ENCODE assay signal across 1 cellular context in the genomic region with DNA sequence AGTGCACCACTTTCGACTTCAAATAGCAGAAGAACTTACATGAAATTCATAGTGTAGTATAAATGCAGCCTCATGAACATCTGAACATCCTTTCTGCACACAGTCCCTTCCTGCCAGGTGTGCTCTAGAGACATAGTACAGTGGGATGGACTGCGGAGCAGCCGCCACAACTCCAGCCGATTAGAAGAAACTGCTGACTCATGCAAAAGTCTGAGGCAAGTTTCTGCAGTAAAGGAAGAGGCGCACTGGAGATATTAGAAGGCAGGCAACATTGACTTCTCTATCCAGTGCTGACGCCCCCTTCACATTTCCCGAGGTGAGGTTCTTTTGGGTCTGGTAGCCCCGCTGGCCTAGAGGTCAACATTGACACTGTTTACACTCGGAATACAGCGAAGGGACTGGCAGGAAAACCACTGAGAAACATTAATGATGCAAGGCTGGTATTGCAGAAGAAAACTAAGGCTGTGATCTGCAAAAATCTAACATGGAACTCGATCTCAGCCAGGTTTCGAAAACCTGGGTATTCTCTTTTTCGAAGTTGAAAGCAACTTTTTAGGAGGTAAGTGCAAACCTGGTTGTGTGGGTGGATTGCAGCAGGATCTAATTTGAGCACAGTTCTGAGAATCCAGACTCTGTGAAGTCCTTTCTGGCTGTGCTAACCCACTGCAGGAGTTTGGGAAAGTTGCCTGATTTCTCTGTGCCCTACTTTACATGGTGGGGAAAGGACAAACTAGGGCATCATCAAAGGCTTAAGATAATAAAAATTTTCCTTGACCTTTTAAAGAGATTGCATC.
TF ChIP-seq lines count a peak whose summit lies in the region.

No MANE protein-coding gene starts in this region.

TF ChIP-seq in K562, 482 proteins besides CTCF, POLR2A, EP300 and RAD21 (continued from another document and continues in another):
- TF ChIP-seq, protein P1, sequence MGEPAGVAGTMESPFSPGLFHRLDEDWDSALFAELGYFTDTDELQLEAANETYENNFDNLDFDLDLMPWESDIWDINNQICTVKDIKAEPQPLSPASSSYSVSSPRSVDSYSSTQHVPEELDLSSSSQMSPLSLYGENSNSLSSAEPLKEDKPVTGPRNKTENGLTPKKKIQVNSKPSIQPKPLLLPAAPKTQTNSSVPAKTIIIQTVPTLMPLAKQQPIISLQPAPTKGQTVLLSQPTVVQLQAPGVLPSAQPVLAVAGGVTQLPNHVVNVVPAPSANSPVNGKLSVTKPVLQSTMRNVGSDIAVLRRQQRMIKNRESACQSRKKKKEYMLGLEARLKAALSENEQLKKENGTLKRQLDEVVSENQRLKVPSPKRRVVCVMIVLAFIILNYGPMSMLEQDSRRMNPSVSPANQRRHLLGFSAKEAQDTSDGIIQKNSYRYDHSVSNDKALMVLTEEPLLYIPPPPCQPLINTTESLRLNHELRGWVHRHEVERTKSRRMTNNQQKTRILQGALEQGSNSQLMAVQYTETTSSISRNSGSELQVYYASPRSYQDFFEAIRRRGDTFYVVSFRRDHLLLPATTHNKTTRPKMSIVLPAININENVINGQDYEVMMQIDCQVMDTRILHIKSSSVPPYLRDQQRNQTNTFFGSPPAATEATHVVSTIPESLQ (CRISPR knock-in tag; IDR thresholded peaks at IDR 0.05) = no peak
- TF ChIP-seq NFE2 (IDR thresholded peaks at IDR 0.05; ENCODE audit: low read depth) (peak; percentile 99), NELFE (IDR thresholded peaks at IDR 0.05; ENCODE audit: insufficient read depth, insufficient read length) (no peak), CBFA2T3 (IDR thresholded peaks at IDR 0.05) (peak; percentile 57), SOX6 (IDR thresholded peaks at IDR 0.05) (no peak), ATF7 (IDR thresholded peaks at IDR 0.05) (no peak), PCBP1 (IDR thresholded peaks at IDR 0.05; ENCODE audit: low read depth, low read length, poor library complexity, severe bottlenecking) (no peak), MCM5 (IDR thresholded peaks at IDR 0.05; ENCODE audit: low read depth) (no peak), RBM22 (IDR thresholded peaks at IDR 0.05; ENCODE audit: low read depth, low read length, poor library complexity, severe bottlenecking) (no peak), CEBPG (CRISPR knock-in tag; IDR thresholded peaks at IDR 0.05) (peak; percentile 74; the same call in 1 of the 2 replicates), CEBPG (tag; conservative IDR thresholded peaks at IDR 0.05 in 1 of 2, IDR thresholded peaks at IDR 0.05 in 1 of 2) (peak; percentile 66 to 89), EGR1 (conservative IDR thresholded peaks at IDR 0.05) (peak; percentile 57; the same call in 1 of the 2 replicates), PHB2 (IDR thresholded peaks at IDR 0.05; ENCODE audit: low read depth) (no peak), TOE1 (IDR thresholded peaks at IDR 0.05; ENCODE audit: borderline replicate concordance) (0 out of 2 replicates have a peak, but pooled peaks have one; percentile 35), TOE1 (CRISPR knock-in tag; IDR thresholded peaks at IDR 0.05; ENCODE audit: borderline replicate concordance, low read depth) (no peak), MAFF (IDR thresholded peaks at IDR 0.05; ENCODE audit: low read length) (peak; percentile 100), MYBL2 (IDR thresholded peaks at IDR 0.05; ENCODE audit: low read depth) (no peak), MYBL2 (CRISPR knock-in tag; IDR thresholded peaks at IDR 0.05; ENCODE audit: borderline replicate concordance) (no peak), SIX5 (IDR thresholded peaks at IDR 0.05; ENCODE audit: borderline replicate concordance in 1 of 2, insufficient read depth in 1 of 2, low read depth in 1 of 2, low read length in 2 of 2) (no peak), RNF2 (IDR thresholded peaks at IDR 0.05) (no peak), ZBTB8A (IDR thresholded peaks at IDR 0.05; ENCODE audit: partially characterized antibody) (no peak), NR1H2 (CRISPR knock-in tag; IDR thresholded peaks at IDR 0.05) (no peak), ZNF197 (CRISPR knock-in tag; IDR thresholded peaks at IDR 0.05; ENCODE audit: low read depth) (no peak), NUFIP1 (IDR thresholded peaks at IDR 0.05; ENCODE audit: partially characterized antibody) (no peak), ZEB2 (IDR thresholded peaks at IDR 0.05) (peak; percentile 91), YBX1 (IDR thresholded peaks at IDR 0.05) (no peak), DMBX1 (CRISPR knock-in tag; IDR thresholded peaks at IDR 0.05; ENCODE audit: borderline replicate concordance) (no peak), C11orf30 (IDR thresholded peaks at IDR 0.05; ENCODE audit: low read depth) (peak; percentile 100), MYNN (IDR thresholded peaks at IDR 0.05) (no peak), MYNN (CRISPR knock-in tag; IDR thresholded peaks at IDR 0.05) (no peak), FOXM1 (IDR thresholded peaks at IDR 0.05; ENCODE audit: low read depth) (no peak), FOXM1 (CRISPR knock-in tag; IDR thresholded peaks at IDR 0.05; ENCODE audit: low read depth) (no peak), GABPA (tag; conservative IDR thresholded peaks at IDR 0.05; ENCODE audit: low read depth) (0 out of 2 replicates have a peak, but pooled peaks have one; percentile 17), STAT5B (CRISPR knock-in tag; IDR thresholded peaks at IDR 0.05) (no peak), ARID1B (IDR thresholded peaks at IDR 0.05) (peak; percentile 72), YY1 (IDR thresholded peaks at IDR 0.05; ENCODE audit: borderline replicate concordance in 1 of 3, control insufficient read depth in 1 of 3, extremely low read depth in 1 of 3, insufficient read depth in 3 of 3, insufficient read length in 1 of 3, insufficient replicate concordance in 2 of 3, low read depth in 1 of 3, low read length in 2 of 3) (peak in 1 of 3 experiments; percentile 16), RB1 (IDR thresholded peaks at IDR 0.05; ENCODE audit: low read depth) (peak; percentile 41; the same call in 1 of the 2 replicates), SMC3 (conservative IDR thresholded peaks at IDR 0.05; ENCODE audit: insufficient read depth, low read depth, low read length) (no peak), ZNF75A (CRISPR knock-in tag; IDR thresholded peaks at IDR 0.05) (no peak), ZNF707 (CRISPR knock-in tag; conservative IDR thresholded peaks at IDR 0.05) (no peak), CHD2 (IDR thresholded peaks at IDR 0.05; ENCODE audit: low read depth, low read length) (no peak), CTBP1 (IDR thresholded peaks at IDR 0.05; ENCODE audit: borderline replicate concordance) (peak; percentile 91), SMARCC2 (IDR thresholded peaks at IDR 0.05; ENCODE audit: low read depth) (peak; percentile 55), HDGF (IDR thresholded peaks at IDR 0.05) (no peak), XRCC5 (IDR thresholded peaks at IDR 0.05; ENCODE audit: low read depth, low read length) (no peak)
- TF ChIP-seq, protein P2, sequence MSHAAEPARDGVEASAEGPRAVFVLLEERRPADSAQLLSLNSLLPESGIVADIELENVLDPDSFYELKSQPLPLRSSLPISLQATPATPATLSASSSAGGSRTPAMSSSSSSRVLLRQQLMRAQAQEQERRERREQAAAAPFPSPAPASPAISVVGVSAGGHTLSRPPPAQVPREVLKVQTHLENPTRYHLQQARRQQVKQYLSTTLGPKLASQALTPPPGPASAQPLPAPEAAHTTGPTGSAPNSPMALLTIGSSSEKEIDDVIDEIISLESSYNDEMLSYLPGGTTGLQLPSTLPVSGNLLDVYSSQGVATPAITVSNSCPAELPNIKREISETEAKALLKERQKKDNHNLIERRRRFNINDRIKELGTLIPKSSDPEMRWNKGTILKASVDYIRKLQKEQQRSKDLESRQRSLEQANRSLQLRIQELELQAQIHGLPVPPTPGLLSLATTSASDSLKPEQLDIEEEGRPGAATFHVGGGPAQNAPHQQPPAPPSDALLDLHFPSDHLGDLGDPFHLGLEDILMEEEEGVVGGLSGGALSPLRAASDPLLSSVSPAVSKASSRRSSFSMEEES (CRISPR knock-in tag; IDR thresholded peaks at IDR 0.05) = no peak
- TF ChIP-seq, protein P3, sequence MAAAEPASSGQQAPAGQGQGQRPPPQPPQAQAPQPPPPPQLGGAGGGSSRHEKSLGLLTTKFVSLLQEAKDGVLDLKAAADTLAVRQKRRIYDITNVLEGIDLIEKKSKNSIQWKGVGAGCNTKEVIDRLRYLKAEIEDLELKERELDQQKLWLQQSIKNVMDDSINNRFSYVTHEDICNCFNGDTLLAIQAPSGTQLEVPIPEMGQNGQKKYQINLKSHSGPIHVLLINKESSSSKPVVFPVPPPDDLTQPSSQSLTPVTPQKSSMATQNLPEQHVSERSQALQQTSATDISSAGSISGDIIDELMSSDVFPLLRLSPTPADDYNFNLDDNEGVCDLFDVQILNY (CRISPR knock-in tag; IDR thresholded peaks at IDR 0.05) = no peak
- TF ChIP-seq, protein P4, sequence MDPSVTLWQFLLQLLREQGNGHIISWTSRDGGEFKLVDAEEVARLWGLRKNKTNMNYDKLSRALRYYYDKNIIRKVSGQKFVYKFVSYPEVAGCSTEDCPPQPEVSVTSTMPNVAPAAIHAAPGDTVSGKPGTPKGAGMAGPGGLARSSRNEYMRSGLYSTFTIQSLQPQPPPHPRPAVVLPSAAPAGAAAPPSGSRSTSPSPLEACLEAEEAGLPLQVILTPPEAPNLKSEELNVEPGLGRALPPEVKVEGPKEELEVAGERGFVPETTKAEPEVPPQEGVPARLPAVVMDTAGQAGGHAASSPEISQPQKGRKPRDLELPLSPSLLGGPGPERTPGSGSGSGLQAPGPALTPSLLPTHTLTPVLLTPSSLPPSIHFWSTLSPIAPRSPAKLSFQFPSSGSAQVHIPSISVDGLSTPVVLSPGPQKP (CRISPR knock-in tag; IDR thresholded peaks at IDR 0.05) = no peak
- TF ChIP-seq, protein P5, sequence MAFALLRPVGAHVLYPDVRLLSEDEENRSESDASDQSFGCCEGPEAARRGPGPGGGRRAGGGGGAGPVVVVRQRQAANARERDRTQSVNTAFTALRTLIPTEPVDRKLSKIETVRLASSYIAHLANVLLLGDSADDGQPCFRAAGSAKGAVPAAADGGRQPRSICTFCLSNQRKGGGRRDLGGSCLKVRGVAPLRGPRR (CRISPR knock-in tag; IDR thresholded peaks at IDR 0.05) = no peak
- TF ChIP-seq, protein P6, sequence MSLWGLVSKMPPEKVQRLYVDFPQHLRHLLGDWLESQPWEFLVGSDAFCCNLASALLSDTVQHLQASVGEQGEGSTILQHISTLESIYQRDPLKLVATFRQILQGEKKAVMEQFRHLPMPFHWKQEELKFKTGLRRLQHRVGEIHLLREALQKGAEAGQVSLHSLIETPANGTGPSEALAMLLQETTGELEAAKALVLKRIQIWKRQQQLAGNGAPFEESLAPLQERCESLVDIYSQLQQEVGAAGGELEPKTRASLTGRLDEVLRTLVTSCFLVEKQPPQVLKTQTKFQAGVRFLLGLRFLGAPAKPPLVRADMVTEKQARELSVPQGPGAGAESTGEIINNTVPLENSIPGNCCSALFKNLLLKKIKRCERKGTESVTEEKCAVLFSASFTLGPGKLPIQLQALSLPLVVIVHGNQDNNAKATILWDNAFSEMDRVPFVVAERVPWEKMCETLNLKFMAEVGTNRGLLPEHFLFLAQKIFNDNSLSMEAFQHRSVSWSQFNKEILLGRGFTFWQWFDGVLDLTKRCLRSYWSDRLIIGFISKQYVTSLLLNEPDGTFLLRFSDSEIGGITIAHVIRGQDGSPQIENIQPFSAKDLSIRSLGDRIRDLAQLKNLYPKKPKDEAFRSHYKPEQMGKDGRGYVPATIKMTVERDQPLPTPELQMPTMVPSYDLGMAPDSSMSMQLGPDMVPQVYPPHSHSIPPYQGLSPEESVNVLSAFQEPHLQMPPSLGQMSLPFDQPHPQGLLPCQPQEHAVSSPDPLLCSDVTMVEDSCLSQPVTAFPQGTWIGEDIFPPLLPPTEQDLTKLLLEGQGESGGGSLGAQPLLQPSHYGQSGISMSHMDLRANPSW (CRISPR knock-in tag; IDR thresholded peaks at IDR 0.05) = no peak
- TF ChIP-seq, protein P7, sequence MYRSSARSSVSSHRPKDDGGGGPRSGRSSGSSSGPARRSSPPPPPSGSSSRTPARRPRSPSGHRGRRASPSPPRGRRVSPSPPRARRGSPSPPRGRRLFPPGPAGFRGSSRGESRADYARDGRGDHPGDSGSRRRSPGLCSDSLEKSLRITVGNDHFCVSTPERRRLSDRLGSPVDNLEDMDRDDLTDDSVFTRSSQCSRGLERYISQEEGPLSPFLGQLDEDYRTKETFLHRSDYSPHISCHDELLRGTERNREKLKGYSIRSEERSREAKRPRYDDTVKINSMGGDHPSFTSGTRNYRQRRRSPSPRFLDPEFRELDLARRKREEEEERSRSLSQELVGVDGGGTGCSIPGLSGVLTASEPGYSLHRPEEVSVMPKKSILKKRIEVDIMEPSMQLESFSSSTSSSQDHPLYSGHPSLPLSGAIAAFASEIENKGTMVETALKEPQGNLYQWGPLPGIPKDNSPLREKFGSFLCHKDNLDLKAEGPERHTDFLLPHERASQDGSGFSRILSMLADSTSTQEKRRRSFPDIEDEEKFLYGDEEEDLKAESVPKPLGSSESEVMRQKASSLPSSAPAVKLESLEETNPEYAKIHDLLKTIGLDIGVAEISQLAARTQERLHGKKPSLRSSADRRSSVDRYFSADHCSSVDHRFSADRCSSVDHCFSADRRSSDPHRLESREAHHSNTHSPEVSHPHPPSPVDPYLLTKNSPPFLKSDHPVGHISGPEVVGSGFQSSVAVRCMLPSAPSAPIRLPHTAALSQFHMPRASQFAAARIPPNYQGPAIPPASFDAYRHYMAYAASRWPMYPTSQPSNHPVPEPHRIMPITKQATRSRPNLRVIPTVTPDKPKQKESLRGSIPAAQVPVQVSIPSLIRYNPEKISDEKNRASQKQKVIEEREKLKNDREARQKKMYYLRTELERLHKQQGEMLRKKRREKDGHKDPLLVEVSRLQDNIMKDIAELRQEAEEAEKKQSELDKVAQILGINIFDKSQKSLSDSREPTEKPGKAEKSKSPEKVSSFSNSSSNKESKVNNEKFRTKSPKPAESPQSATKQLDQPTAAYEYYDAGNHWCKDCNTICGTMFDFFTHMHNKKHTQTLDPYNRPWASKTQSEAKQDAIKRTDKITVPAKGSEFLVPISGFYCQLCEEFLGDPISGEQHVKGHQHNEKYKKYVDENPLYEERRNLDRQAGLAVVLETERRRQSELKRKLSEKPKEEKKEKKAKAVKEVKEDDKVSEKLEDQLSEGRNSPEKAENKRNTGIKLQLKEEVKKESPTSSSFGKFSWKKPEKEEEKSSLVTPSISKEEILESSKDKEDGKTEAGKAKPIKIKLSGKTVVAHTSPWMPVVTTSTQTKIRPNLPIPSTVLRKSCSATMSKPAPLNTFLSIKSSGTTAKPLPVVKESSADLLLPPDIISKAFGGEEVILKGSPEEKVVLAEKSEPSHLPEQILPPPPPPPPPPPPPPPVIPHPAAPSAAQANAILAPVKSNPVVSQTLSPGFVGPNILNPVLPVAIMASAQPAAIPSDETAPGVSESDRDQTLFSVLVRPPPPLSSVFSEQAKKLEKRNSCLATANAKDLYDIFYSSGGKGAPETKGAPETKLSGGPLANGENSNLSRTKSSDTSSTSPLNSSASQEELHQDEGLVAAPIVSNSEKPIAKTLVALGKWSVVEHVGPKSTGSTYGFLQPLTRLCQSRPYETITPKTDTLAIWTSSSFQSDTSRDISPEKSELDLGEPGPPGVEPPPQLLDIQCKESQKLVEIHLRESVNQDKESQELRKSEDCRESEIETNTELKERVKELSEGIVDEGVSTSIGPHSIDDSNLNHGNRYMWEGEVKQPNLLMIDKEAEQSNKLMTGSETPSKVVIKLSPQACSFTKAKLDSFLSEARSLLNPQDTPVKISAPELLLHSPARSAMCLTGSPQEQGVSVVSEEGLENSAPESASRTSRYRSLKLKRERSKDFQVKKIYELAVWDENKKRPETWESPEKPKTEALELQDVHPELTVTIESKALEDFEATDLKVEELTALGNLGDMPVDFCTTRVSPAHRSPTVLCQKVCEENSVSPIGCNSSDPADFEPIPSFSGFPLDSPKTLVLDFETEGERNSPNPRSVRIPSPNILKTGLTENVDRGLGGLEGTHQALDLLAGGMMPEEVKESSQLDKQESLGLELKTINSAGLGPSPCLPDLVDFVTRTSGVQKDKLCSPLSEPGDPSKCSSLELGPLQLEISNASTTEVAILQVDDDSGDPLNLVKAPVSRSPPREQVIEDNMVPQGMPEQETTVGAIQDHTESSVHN (IDR thresholded peaks at IDR 0.05; ENCODE audit: borderline replicate concordance in 1 of 2, low read depth in 1 of 2) = 0 out of 4 replicates have a peak, but pooled peaks of 1 of the 2 experiments have one; percentile 51
